In the genomic region with DNA sequence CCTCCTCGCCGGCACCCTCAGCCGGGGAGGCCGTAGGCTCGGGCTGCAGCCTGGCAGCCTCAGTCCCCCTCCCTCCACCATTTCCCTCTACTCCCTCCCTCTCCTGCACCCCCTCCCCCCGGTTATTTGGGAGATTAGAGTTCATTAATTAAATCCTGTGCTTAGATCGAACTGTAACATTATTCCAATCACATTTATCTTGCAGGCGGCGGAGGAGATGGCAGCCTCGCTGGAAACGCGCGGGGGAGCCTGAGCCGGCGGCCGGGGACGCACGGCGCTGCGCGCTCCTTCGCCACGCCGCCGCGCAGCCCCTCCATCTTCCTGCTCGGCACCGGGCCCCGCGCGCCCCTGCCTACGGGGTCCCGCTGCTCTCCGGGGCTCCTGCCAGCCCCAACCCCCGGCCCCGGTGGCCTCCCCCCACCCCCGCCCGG, we compare ENCODE assay signal across 15 cellular contexts. TPM values are rescaled to one million over a fixed set of nuclear protein-coding genes. Genes with fewer than 3 reads are reported as not detected.
DNase-seq lines count a peak whose midpoint lies in the region; ATAC-seq and TF ChIP-seq lines count a peak whose summit lies in the region.
"Had no signal": no experiment of that assay in that cellular context is flagged by ENCODE, and none has a peak within 500 bp of the region (broad histone marks: within the 10 kb centered on the region; RNA-seq: fewer than 3 reads in every experiment).

A gene with protein sequence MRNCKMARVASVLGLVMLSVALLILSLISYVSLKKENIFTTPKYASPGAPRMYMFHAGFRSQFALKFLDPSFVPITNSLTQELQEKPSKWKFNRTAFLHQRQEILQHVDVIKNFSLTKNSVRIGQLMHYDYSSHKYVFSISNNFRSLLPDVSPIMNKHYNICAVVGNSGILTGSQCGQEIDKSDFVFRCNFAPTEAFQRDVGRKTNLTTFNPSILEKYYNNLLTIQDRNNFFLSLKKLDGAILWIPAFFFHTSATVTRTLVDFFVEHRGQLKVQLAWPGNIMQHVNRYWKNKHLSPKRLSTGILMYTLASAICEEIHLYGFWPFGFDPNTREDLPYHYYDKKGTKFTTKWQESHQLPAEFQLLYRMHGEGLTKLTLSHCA (plus strand): TSS at position 287 of the 431 bp plus-strand sequence. CDS start 290 bp downstream, outside the sequence.

- peak within 1 kb of the TSS; percentile 39 for H3K27ac ChIP-seq in cingulate gyrus (ENCODE audit: low read depth, low read length)
- H3K27ac ChIP-seq: BLaER1 treated with 17β-estradiol and CSF1 and Interleukin-3, amounts not matched to agents 10 nM and 100 nM had no signal

- H3K9me3 Mint-ChIP-seq in mesothelial cell of epicardium: peaks cover 3% of the 10 kb centered on the region

- peak; percentile 8 for DNase-seq in ELF-1 (ENCODE audit: low read depth, low spot score)
- peak; percentile 59 for DNase-seq in NCI-H128 (lab: John Stamatoyannopoulos, UW; ENCODE audit: unreplicated experiment)
- DNase-seq in mesothelial cell of epicardium (ENCODE audit: low spot score in 2 of 2, unreplicated experiment in 2 of 2): no peak
- DNase-seq in amniotic stem cell (lab: John Stamatoyannopoulos, UW): no peak
- DNase-seq in NK-92 (lab: John Stamatoyannopoulos, UW; ENCODE audit: unreplicated experiment): no peak
- DNase-seq: activated B cell treated with CpG ODN at 0.5 μM for 24 hours; foreskin melanocyte; left colon; MV-4-11; naive thymus-derived CD4-positive, alpha-beta T cell had no signal

- no peak within 1 kb of the TSS for H3K27ac Mint-ChIP-seq in mesothelial cell of epicardium
- H3K27ac Mint-ChIP-seq: activated B cell treated with CpG ODN at 0.5 μM for 24 hours; naive thymus-derived CD4-positive, alpha-beta T cell had no signal

- peaks cover 10% of the 10 kb centered on the region for H3K4me1 Mint-ChIP-seq in mesothelial cell of epicardium

- no peak for ATAC-seq in HG02870 (IDR thresholded peaks at IDR 0.05; ENCODE audit: unreplicated experiment)
- ATAC-seq in HG03039 (IDR thresholded peaks at IDR 0.05; ENCODE audit: unreplicated experiment): no peak
- ATAC-seq: left colon; naive thymus-derived CD4-positive, alpha-beta T cell had no signal

- TF ChIP-seq CTCF in mesothelial cell of epicardium (IDR thresholded peaks at IDR 0.05; ENCODE audit: unreplicated experiment): no peak

- H3K36me3 Mint-ChIP-seq in mesothelial cell of epicardium: no peaks in the 10 kb centered on the region

- H3K4me3 Mint-ChIP-seq in mesothelial cell of epicardium: peak within 1 kb of the TSS; percentile 46
- H3K4me3 Mint-ChIP-seq: activated B cell treated with CpG ODN at 0.5 μM for 24 hours had no signal

- H3K27me3 Mint-ChIP-seq in mesothelial cell of epicardium (ENCODE audit: low read depth): peaks cover 95% of the 10 kb centered on the region

RNA-seq across cellular contexts. Expression of the gene that starts here (rescaled TPM):
- total RNA-seq in mesothelial cell of epicardium: not detected in 3 replicates
- total RNA-seq: activated B cell treated with CpG ODN at 0.5 μM for 24 hours; dermis microvascular lymphatic vessel endothelial cell; naive thymus-derived CD4-positive, alpha-beta T cell had no signal

Comparison
In these comparisons a context has a peak if more than half of its experiments do, and no peak if none do; other contexts are left out.
1. DNase-seq: peak in ELF-1 (single experiment) and NCI-H128 (single experiment); none in mesothelial cell of epicardium (0 of 2), amniotic stem cell (single experiment) and NK-92 (single experiment).